In the genomic region with DNA sequence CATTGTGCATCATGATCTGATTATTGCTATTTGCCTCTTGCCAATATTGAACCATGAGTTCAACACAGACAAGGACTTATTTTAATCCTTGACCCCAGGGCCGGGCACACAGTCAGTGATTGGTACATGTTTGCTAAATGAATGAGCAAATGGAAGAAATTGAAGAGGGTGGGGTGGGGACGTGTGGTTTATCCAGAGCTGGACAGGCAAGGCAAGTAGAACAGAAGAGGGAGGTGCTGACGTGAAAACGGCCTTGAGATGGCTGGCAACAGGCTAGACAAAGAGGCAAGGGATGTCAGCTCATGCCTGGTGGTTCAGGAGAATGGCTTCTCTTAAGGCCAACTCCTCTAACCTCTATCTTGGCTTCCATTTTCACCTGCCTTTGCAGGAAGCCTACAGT, we compare ENCODE assay signal across 7 cellular contexts. TPM values are rescaled to one million over a fixed set of nuclear protein-coding genes. Genes with fewer than 3 reads are reported as not detected.
"Had no signal": no experiment of that assay in that cellular context is flagged by ENCODE, and none has a peak within 500 bp of the region (broad histone marks: within the 10 kb centered on the region; RNA-seq: fewer than 3 reads in every experiment).

No MANE protein-coding gene starts in this region.

RNA-seq across cellular contexts. Expression of gene SOWAHD, which starts 50.1 kb away (rescaled TPM):
- total RNA-seq: dermis blood vessel endothelial cell, dermis microvascular lymphatic vessel endothelial cell, endothelial cell of umbilical vein, epithelial cell of proximal tubule, esophagus mucosa, esophagus muscularis mucosa, glomerular endothelial cell had no signal
- polyA plus RNA-seq: endothelial cell of umbilical vein had no signal
